ENCODE assay signal across 8 cellular contexts in genomic region chr20:50111829-50112495, GRCh38. TPM values are rescaled to one million over a fixed set of nuclear protein-coding genes. Genes with fewer than 3 reads are reported as not detected.
A peak's percentile ranks its signal among the peaks of the same experiment; 100 is the strongest.
DNase-seq lines count a peak whose midpoint lies in the region; ATAC-seq and TF ChIP-seq lines count a peak whose summit lies in the region.

No MANE protein-coding gene starts in this region.

- no peaks in the 10 kb centered on the region for H3K27me3 ChIP-seq in mucosa of stomach (ENCODE audit: control insufficient read depth, insufficient read depth, low read length)

- ATAC-seq in left lobe of liver: no peak

- H3K36me3 ChIP-seq in mucosa of stomach (ENCODE audit: control insufficient read depth, insufficient read depth, low read length): no peaks in the 10 kb centered on the region

- TF ChIP-seq CTCF in 22Rv1 (IDR thresholded peaks at IDR 0.05) (no peak), cardiac fibroblast (IDR thresholded peaks at IDR 0.05; ENCODE audit: low read depth, low read length) (no peak)

- H3K4me3 ChIP-seq in cardiac fibroblast (replicated peaks in 1 of 2; ENCODE audit: low read depth in 2 of 2, low read length in 2 of 2) (peak overlapping the region; percentile 79 to 80), mucosa of stomach (ENCODE audit: low read length) (peak overlapping the region; percentile 61)

- no peaks in the 10 kb centered on the region for H3K9me3 Mint-ChIP-seq in IgD-negative memory B cell

- H3K36me3 Mint-ChIP-seq in IgD-negative memory B cell: no peaks in the 10 kb centered on the region

- peaks cover 54 to 79% (median 61%) of the 10 kb centered on the region in 3 donors for H3K4me1 Mint-ChIP-seq in IgD-negative memory B cell

- H3K27me3 Mint-ChIP-seq in IgD-negative memory B cell: no peaks in the 10 kb centered on the region

- no peaks in the 10 kb centered on the region for H3K9me3 ChIP-seq in mucosa of stomach (ENCODE audit: control insufficient read depth, low read length)

- peak overlapping the region; percentile 95 to 100 (median 98) for H3K4me3 Mint-ChIP-seq in IgD-negative memory B cell

- H3K27ac Mint-ChIP-seq in IgD-negative memory B cell: peak overlapping the region; percentile 89 to 98 (median 94)

- peak overlapping the region; percentile 81; the same call in 1 of the 2 replicates for H3K27ac ChIP-seq in 22Rv1

- H3K9ac ChIP-seq in mucosa of stomach (ENCODE audit: low read length): peak overlapping the region; percentile 90

- peaks cover 56% of the 10 kb centered on the region for H3K4me1 ChIP-seq in mucosa of stomach (ENCODE audit: control insufficient read depth, insufficient read depth, low read length)

- DNase-seq in cardiac fibroblast (ENCODE audit: low read depth in 2 of 2): no peak
- DNase-seq in NCI-H2081 treated with DMSO at 0.1 percent for 48 hours (lab: John Stamatoyannopoulos, UW): no peak
- no peak for DNase-seq in stimulated activated CD4-positive, alpha-beta T cell treated with anti-CD3 and anti-CD28 coated beads, Interleukin-4, amount 100 ng/mL, for 24 hours
- no peak for DNase-seq in medulla oblongata (ENCODE audit: extremely low spot score)
- no peak for DNase-seq in left lobe of liver (ENCODE audit: low spot score)

RNA-seq across cellular contexts. Expression of gene UBE2V1, which starts 1.0 kb away (rescaled TPM):
- polyA plus RNA-seq in IgD-negative memory B cell: 125 TPM
- 30.9 TPM for total RNA-seq in left lobe of liver

RNA-seq across cellular contexts. Expression of gene PEDS1, which starts 41.6 kb away (rescaled TPM):
- 18.9 TPM for polyA plus RNA-seq in IgD-negative memory B cell
- total RNA-seq in left lobe of liver: 9.1 TPM
